ENCODE assay signal across 8 cellular contexts in the genomic region with DNA sequence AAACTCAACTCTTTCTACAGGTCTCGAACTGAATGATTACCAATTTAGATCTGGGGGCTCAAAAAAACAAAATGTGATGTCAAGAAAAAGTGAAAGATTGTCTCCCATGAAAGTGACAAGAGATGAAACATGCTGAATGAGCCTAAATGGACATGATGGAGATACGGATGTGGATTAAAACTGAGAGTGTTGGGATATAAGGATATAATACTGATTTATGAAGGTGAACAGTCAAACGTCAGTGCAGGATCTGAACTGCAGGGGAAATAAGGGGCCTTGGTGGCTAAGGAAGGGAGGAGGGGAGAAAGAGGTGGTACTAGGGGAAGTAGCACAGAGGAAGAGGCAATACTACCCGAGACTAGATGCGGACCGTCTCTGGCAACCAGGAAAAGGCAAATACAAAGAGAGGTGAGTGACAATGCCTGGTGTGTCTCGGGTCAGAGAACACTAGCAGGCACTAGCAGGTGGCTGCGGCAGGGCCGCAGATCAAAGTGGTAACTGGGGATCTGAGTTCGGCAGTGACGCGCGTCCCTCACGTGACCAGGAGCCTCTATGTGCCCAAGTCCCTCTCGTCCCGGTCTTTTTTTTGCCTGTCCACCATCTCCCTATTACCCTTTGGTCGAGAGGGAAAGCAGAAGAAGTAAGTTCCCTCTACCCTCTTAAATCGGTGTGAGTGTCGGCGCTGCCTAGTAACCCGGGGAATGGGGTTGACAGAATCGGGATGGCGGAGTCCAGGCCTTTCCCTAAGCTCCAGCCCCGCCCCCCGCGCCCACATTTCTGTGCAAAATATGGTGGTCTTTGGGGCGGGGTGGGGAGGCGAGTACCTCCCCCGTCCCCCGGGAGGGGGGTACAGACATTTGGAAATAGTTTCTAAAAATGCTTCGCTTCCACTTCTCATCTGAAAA. TPM values are rescaled to one million over a fixed set of nuclear protein-coding genes. Genes with fewer than 3 reads are reported as not detected.
DNase-seq lines count a peak whose midpoint lies in the region; ATAC-seq and TF ChIP-seq lines count a peak whose summit lies in the region.

A gene with protein sequence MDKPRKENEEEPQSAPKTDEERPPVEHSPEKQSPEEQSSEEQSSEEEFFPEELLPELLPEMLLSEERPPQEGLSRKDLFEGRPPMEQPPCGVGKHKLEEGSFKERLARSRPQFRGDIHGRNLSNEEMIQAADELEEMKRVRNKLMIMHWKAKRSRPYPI (plus strand): TSS at position 590 of the 905 bp plus-strand sequence. CDS start 942 bp downstream, outside the sequence.

- H3K36me3 ChIP-seq in HEK293 (ENCODE audit: control insufficient read depth in 2 of 2, insufficient read depth in 1 of 2, low read length in 2 of 2) (peaks cover 0 to 5% of the 10 kb centered on the region in 2 experiments; a peak in 1 of 3 replicates), colonic mucosa (no peaks in the 10 kb centered on the region)

- peak; percentile 50 for DNase-seq in NCI-H1092 (lab: John Stamatoyannopoulos, UW)
- peak; percentile 20 for DNase-seq in T-helper 9 cell
- DNase-seq in colonic mucosa: peak; percentile 70
- DNase-seq in left colon: peak; percentile 72 to 75
- DNase-seq in stimulated activated CD4-positive, alpha-beta T cell treated with anti-CD3 and anti-CD28 coated beads, Interleukin-15, amount 100 ng/mL, for 24 hours: peak; percentile 57
- DNase-seq in NK-92 (lab: John Stamatoyannopoulos, UW; ENCODE audit: unreplicated experiment): no peak

- peak within 1 kb of the TSS; percentile 66 for H3K4me3 ChIP-seq in GM12875 (ENCODE audit: low read depth, low read length)
- H3K4me3 ChIP-seq in HEK293 (ENCODE audit: low read depth, low read length): peak within 1 kb of the TSS; percentile 73
- H3K4me3 ChIP-seq in colonic mucosa: peak within 1 kb of the TSS; percentile 54

- H3K9ac ChIP-seq in colonic mucosa (ENCODE audit: low read depth in 2 of 2, low read length in 2 of 2): peak within 1 kb of the TSS; percentile 74 to 87

- peak within 1 kb of the TSS; percentile 84 for H3K27ac ChIP-seq in HEK293 (ENCODE audit: extremely low read depth, low read depth, low read length)
- peak within 1 kb of the TSS; percentile 85 for H3K27ac ChIP-seq in colonic mucosa

- CTCF ChIA-PET in HEK293 (lab: Yijun Ruan, JAX): interaction anchor here (0.7 to 1.3 kb wide), 4 partner anchors 13 to 144 kb away, joined by 3 to 4 read pairs (median 3); no protein-coding TSS in a partner anchor

- no peaks in the 10 kb centered on the region for H3K9me3 ChIP-seq in HEK293 (ENCODE audit: control insufficient read depth, insufficient read depth, low read depth, low read length)
- H3K9me3 ChIP-seq in colonic mucosa: no peaks in the 10 kb centered on the region

- peaks cover 4% of the 10 kb centered on the region; the same call in 1 of the 2 replicates for H3K4me1 ChIP-seq in HEK293 (ENCODE audit: control insufficient read depth, insufficient read depth, low read length)
- H3K4me1 ChIP-seq in colonic mucosa: no peaks in the 10 kb centered on the region

- no peaks in the 10 kb centered on the region for H3K27me3 ChIP-seq in colonic mucosa

- no peak for TF ChIP-seq CTCF in GM12875 (IDR thresholded peaks at IDR 0.05; ENCODE audit: borderline replicate concordance, insufficient read depth, low read depth, low read length)
- TF ChIP-seq CTCF in HEK293 (tag by site-specific recombination; IDR thresholded peaks at IDR 0.05): peak; percentile 24; the same call in 1 of the 2 replicates
- no peak for TF ChIP-seq CTCF in colonic mucosa (IDR thresholded peaks at IDR 0.05)

- peak; percentile 79 for ATAC-seq in left colon

- intact Hi-C loops in colonic mucosa (cut with DNase I): no loop called here
- intact Hi-C loops in left colon (cut with DNase I, micrococcal nuclease): no loop called here

- POLR2A ChIA-PET in HEK293 (lab: Yijun Ruan, JAX): interaction anchor here (1.8 to 2.7 kb wide), 2 partner anchors 18 to 58 kb away, joined by 7 to 11 read pairs; a partner anchor contains a TSS

TF ChIP-seq in HEK293, 187 proteins besides CTCF, POLR2A, EP300 and RAD21 (continues in another document):
- TF ChIP-seq ZNF624 (tag by site-specific recombination; IDR thresholded peaks at IDR 0.05) (no peak), ZNF426 (tag by site-specific recombination; IDR thresholded peaks at IDR 0.05) (no peak), ZNF792 (tag by site-specific recombination; IDR thresholded peaks at IDR 0.05) (no peak), ZNF24 (tag by site-specific recombination; IDR thresholded peaks at IDR 0.05) (no peak), OSR2 (tag by site-specific recombination; IDR thresholded peaks at IDR 0.05) (no peak), ZBTB1 (tag by site-specific recombination; IDR thresholded peaks at IDR 0.05) (no peak), ZNF157 (tag by site-specific recombination; IDR thresholded peaks at IDR 0.05) (no peak), ZSCAN23 (tag by site-specific recombination; IDR thresholded peaks at IDR 0.05) (no peak), ZNF707 (tag by site-specific recombination; IDR thresholded peaks at IDR 0.05) (no peak), ZNF10 (tag by site-specific recombination; IDR thresholded peaks at IDR 0.05) (no peak; the same call in 1 of the 2 replicates), ZNF114 (tag by site-specific recombination; IDR thresholded peaks at IDR 0.05) (no peak), ZNF311 (tag by site-specific recombination; IDR thresholded peaks at IDR 0.05; ENCODE audit: borderline replicate concordance) (no peak), ZNF175 (tag by site-specific recombination; IDR thresholded peaks at IDR 0.05) (no peak), RBAK (tag by site-specific recombination; IDR thresholded peaks at IDR 0.05) (no peak)
- TF ChIP-seq, protein P1, sequence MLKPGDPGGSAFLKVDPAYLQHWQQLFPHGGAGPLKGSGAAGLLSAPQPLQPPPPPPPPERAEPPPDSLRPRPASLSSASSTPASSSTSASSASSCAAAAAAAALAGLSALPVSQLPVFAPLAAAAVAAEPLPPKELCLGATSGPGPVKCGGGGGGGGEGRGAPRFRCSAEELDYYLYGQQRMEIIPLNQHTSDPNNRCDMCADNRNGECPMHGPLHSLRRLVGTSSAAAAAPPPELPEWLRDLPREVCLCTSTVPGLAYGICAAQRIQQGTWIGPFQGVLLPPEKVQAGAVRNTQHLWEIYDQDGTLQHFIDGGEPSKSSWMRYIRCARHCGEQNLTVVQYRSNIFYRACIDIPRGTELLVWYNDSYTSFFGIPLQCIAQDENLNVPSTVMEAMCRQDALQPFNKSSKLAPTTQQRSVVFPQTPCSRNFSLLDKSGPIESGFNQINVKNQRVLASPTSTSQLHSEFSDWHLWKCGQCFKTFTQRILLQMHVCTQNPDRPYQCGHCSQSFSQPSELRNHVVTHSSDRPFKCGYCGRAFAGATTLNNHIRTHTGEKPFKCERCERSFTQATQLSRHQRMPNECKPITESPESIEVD (tag by site-specific recombination; IDR thresholded peaks at IDR 0.05): no peak
- TF ChIP-seq, protein P2, sequence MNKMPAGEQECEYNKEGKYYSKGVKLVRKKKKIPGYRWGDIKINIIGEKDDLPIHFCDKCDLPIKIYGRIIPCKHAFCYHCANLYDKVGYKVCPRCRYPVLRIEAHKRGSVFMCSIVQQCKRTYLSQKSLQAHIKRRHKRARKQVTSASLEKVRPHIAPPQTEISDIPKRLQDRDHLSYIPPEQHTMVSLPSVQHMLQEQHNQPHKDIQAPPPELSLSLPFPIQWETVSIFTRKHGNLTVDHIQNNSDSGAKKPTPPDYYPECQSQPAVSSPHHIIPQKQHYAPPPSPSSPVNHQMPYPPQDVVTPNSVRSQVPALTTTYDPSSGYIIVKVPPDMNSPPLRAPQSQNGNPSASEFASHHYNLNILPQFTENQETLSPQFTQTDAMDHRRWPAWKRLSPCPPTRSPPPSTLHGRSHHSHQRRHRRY (tag by site-specific recombination; IDR thresholded peaks at IDR 0.05): no peak
- TF ChIP-seq, protein P3, sequence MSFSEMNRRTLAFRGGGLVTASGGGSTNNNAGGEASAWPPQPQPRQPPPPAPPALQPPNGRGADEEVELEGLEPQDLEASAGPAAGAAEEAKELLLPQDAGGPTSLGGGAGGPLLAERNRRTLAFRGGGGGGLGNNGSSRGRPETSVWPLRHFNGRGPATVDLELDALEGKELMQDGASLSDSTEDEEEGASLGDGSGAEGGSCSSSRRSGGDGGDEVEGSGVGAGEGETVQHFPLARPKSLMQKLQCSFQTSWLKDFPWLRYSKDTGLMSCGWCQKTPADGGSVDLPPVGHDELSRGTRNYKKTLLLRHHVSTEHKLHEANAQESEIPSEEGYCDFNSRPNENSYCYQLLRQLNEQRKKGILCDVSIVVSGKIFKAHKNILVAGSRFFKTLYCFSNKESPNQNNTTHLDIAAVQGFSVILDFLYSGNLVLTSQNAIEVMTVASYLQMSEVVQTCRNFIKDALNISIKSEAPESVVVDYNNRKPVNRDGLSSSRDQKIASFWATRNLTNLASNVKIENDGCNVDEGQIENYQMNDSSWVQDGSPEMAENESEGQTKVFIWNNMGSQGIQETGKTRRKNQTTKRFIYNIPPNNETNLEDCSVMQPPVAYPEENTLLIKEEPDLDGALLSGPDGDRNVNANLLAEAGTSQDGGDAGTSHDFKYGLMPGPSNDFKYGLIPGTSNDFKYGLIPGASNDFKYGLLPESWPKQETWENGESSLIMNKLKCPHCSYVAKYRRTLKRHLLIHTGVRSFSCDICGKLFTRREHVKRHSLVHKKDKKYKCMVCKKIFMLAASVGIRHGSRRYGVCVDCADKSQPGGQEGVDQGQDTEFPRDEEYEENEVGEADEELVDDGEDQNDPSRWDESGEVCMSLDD (tag by site-specific recombination; IDR thresholded peaks at IDR 0.05): no peak
- TF ChIP-seq, protein P4, sequence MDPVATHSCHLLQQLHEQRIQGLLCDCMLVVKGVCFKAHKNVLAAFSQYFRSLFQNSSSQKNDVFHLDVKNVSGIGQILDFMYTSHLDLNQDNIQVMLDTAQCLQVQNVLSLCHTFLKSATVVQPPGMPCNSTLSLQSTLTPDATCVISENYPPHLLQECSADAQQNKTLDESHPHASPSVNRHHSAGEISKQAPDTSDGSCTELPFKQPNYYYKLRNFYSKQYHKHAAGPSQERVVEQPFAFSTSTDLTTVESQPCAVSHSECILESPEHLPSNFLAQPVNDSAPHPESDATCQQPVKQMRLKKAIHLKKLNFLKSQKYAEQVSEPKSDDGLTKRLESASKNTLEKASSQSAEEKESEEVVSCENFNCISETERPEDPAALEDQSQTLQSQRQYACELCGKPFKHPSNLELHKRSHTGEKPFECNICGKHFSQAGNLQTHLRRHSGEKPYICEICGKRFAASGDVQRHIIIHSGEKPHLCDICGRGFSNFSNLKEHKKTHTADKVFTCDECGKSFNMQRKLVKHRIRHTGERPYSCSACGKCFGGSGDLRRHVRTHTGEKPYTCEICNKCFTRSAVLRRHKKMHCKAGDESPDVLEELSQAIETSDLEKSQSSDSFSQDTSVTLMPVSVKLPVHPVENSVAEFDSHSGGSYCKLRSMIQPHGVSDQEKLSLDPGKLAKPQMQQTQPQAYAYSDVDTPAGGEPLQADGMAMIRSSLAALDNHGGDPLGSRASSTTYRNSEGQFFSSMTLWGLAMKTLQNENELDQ (tag by site-specific recombination; IDR thresholded peaks at IDR 0.05; ENCODE audit: low read depth): no peak

RNA-seq across cellular contexts. Expression of the gene that starts here (rescaled TPM):
- total RNA-seq in colonic mucosa (10 to 100 TPM; 11.2 to 13.0 TPM), left colon (10 to 100 TPM; 10.2 to 17.8 TPM)
